26 cellular contexts compared by ENCODE assay signal in the genomic region with DNA sequence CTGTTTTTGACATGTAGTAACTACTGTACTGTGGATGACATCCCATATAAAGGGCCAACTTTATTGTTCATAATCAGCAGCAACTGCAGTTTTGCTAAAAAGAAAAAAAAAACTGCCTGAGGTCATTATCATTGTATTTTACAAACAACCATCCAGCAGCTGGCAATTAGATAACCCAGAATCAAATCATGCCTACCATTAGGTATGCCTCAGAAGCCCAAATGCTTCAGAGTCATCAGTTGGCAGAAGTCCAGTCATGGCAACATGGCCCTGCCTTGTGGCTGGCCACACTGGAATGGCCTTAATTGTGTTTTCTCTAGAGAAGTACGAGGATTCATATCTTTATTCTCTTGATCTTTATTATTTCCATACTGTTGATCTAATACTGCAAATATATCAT.
"Had no signal": no experiment of that assay in that cellular context is flagged by ENCODE, and none has a peak within 500 bp of the region (broad histone marks: within the 10 kb centered on the region; RNA-seq: fewer than 3 reads in every experiment).

No MANE protein-coding gene starts in this region.

- DNase-seq: activated CD4-positive, alpha-beta memory T cell treated with anti-CD3 and anti-CD28 coated beads, Interleukin-2, amount 10 ng/mL, durations not matched to agents 7 days and 5 days; activated CD4-positive, alpha-beta T cell treated with anti-CD3 and anti-CD28 coated beads, Interleukin-2, amount 10 ng/mL, durations not matched to agents 24 days and 14 days; activated effector memory CD4-positive, alpha-beta T cell treated with Interleukin-2 at 50 U/mL for 16 hours; activated naive CD4-positive, alpha-beta T cell treated with anti-CD3 and anti-CD28 coated beads for 36 hours; activated naive CD8-positive, alpha-beta T cell treated with anti-CD3 and anti-CD28 coated beads, Interleukin-2, amount 10 ng/mL, durations not matched to agents 7 days and 5 days; activated T-cell treated with anti-CD3 and anti-CD28 coated beads, Interleukin-2, amount 50 U/mL, for 72 hours; amniotic stem cell; colonic mucosa; dorsolateral prefrontal cortex; effector memory CD8-positive, alpha-beta T cell; gastrocnemius medialis; hippocampal formation; kidney glomerular epithelial cell; left ventricle myocardium superior; mammary epithelial cell; midbrain; natural killer cell; retina; sigmoid colon; stimulated activated CD4-positive, alpha-beta T cell treated with anti-CD3 and anti-CD28 coated beads, Interleukin-15, amount 100 ng/mL, for 24 hours; stomach had no signal

- H3K36me3 ChIP-seq: breast epithelium, colonic mucosa, esophagus muscularis mucosa, gastrocnemius medialis, sigmoid colon, stomach, suprapubic skin, tibial nerve had no signal

- H3K4me3 ChIP-seq: breast epithelium, colonic mucosa, dorsolateral prefrontal cortex, esophagus muscularis mucosa, gastrocnemius medialis, sigmoid colon, smooth muscle cell, stomach, suprapubic skin, tibial nerve had no signal

- H3K4me1 ChIP-seq: breast epithelium, colonic mucosa, esophagus muscularis mucosa, gastrocnemius medialis, sigmoid colon, stomach, suprapubic skin, tibial nerve had no signal

- H3K27ac ChIP-seq: breast epithelium, colonic mucosa, dorsolateral prefrontal cortex, esophagus muscularis mucosa, gastrocnemius medialis, sigmoid colon, stomach, suprapubic skin, tibial nerve had no signal

- H3K4me2 ChIP-seq: smooth muscle cell had no signal

- H3K27me3 ChIP-seq: breast epithelium, colonic mucosa, dorsolateral prefrontal cortex, esophagus muscularis mucosa, gastrocnemius medialis, sigmoid colon, stomach, suprapubic skin, tibial nerve had no signal

- H3K9me3 ChIP-seq: colonic mucosa, gastrocnemius medialis, sigmoid colon had no signal
